In the genomic region with DNA sequence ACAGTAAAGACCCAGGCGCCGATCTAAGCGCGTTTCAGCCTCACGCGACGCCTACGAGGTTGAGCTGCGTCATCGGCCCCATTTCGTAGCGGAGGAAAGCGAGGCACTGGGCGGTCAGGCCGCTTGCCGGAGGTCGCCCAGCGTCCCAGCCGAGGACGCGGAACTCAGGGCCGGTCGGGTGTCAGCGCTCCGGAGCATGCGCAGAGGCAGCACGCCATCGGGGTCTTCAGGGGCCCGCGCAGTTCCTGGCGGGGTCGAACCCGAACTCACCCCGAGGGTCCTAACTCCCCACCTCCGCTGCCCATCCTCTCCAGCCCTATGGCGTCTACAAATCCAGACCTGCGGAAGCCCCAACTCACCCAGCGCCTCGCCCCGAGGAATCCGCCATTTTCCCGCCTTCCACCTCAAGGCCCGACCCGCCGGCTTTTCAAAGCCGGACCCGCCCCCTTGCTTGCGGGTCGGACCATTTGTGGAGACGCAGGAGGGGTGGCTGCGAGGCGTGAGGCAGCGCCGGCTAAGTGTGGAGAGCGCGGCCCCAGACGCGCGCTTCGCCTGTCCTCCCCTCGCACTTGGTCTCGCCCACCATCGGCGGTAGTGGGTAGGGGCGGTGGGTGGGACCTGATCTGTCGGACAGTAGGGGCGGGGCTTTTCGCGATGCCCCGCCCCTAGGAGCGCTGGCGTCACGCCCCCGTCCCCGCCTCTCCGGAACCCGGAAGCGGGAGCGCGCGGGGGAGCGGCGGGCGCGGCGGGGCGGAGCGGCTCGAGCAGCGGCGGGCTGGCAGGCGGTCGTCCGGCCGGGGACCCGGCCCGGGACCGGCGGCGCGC, we compare ENCODE assay signal across 8 cellular contexts. TPM values are rescaled to one million over a fixed set of nuclear protein-coding genes. Genes with fewer than 3 reads are reported as not detected.
DNase-seq lines count a peak whose midpoint lies in the region; ATAC-seq and TF ChIP-seq lines count a peak whose summit lies in the region.

A gene with protein sequence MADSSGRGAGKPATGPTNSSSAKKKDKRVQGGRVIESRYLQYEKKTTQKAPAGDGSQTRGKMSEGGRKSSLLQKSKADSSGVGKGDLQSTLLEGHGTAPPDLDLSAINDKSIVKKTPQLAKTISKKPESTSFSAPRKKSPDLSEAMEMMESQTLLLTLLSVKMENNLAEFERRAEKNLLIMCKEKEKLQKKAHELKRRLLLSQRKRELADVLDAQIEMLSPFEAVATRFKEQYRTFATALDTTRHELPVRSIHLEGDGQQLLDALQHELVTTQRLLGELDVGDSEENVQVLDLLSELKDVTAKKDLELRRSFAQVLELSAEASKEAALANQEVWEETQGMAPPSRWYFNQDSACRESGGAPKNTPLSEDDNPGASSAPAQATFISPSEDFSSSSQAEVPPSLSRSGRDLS (minus strand): TSS at position 418 of the 825 bp plus-strand sequence. CDS start 30 bp downstream, at position 388.
A gene with protein sequence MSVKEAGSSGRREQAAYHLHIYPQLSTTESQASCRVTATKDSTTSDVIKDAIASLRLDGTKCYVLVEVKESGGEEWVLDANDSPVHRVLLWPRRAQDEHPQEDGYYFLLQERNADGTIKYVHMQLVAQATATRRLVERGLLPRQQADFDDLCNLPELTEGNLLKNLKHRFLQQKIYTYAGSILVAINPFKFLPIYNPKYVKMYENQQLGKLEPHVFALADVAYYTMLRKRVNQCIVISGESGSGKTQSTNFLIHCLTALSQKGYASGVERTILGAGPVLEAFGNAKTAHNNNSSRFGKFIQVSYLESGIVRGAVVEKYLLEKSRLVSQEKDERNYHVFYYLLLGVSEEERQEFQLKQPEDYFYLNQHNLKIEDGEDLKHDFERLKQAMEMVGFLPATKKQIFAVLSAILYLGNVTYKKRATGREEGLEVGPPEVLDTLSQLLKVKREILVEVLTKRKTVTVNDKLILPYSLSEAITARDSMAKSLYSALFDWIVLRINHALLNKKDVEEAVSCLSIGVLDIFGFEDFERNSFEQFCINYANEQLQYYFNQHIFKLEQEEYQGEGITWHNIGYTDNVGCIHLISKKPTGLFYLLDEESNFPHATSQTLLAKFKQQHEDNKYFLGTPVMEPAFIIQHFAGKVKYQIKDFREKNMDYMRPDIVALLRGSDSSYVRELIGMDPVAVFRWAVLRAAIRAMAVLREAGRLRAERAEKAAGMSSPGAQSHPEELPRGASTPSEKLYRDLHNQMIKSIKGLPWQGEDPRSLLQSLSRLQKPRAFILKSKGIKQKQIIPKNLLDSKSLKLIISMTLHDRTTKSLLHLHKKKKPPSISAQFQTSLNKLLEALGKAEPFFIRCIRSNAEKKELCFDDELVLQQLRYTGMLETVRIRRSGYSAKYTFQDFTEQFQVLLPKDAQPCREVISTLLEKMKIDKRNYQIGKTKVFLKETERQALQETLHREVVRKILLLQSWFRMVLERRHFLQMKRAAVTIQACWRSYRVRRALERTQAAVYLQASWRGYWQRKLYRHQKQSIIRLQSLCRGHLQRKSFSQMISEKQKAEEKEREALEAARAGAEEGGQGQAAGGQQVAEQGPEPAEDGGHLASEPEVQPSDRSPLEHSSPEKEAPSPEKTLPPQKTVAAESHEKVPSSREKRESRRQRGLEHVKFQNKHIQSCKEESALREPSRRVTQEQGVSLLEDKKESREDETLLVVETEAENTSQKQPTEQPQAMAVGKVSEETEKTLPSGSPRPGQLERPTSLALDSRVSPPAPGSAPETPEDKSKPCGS (N-terminal part only) (plus strand): TSS at position 743 of the 825 bp plus-strand sequence. CDS start 25,941 bp downstream, outside the sequence.

- H3K9me3 ChIP-seq in PC-3 (ENCODE audit: low read length) (no peaks in the 10 kb centered on the region), mononuclear cell (ENCODE audit: low read depth, low read length) (no peaks in the 10 kb centered on the region)

- no TSS peak for BruUV-seq in PC-3 (replicated peaks; lab: Mats Ljungman, UMichigan)

- H3K4me2 ChIP-seq in PC-3 (ENCODE audit: low read length), result peak within 1 kb of the TSS; percentile 97

- H3K27ac ChIP-seq in PC-3 (ENCODE audit: low read length), result peak within 1 kb of the TSS; percentile 49

- H3K4me3 ChIP-seq in Jurkat, Clone E6-1 (ENCODE audit: low read length), result peak within 1 kb of the TSS; percentile 86
- H3K4me3 ChIP-seq in PC-3 (ENCODE audit: low read length) (peak within 1 kb of the TSS; percentile 91), epithelial cell of esophagus (ENCODE audit: low read length) (peak within 1 kb of the TSS; percentile 89), mononuclear cell (ENCODE audit: low read length) (peak within 1 kb of the TSS; percentile 77)

- POLR2A ChIA-PET in PC-3 (lab: Charles Lee; ENCODE audit: unreplicated experiment), result no interaction called here

- DNase-seq in DMS153 (lab: John Stamatoyannopoulos, UW), result peak; percentile 97
- DNase-seq in Jurkat, Clone E6-1 (ENCODE audit: low read depth, low spot score), result peak; percentile 98
- DNase-seq in PC-3, result peak; percentile 99
- peak; percentile 99 for DNase-seq in activated T-cell treated with anti-CD3 and anti-CD28 coated beads for 4 hours
- DNase-seq in epithelial cell of esophagus (ENCODE audit: low read depth), result peak; percentile 100
- DNase-seq in stimulated activated CD8-positive, alpha-beta memory T cell treated with anti-CD3 and anti-CD28 coated beads, Interleukin-2, amount 100 ng/mL, for 48 hours (ENCODE audit: low read depth in 2 of 2), result peak; percentile 96 to 99

- CTCF ChIA-PET in PC-3 (lab: Charles Lee), result no interaction called here

- no peaks in the 10 kb centered on the region for H3F3A ChIP-seq in PC-3 (ENCODE audit: low read length, unreplicated experiment)

- H3K36me3 ChIP-seq in PC-3 (ENCODE audit: low read depth, low read length), result peaks cover 16% of the 10 kb centered on the region; the same call in 1 of the 2 replicates

- H4K20me1 ChIP-seq in PC-3 (ENCODE audit: low read length), result peaks cover 5% of the 10 kb centered on the region; the same call in 1 of the 2 replicates

- H2AFZ ChIP-seq in PC-3 (ENCODE audit: low read length), result peak within 1 kb of the TSS; percentile 70

- intact Hi-C loops in PC-3 (cut with micrococcal nuclease), result no loop called here

- ATAC-seq in GM21619 (IDR thresholded peaks at IDR 0.05; ENCODE audit: unreplicated experiment), result peak; percentile 62
- ATAC-seq in PC-3, result peak; percentile 79

- H3K27me3 ChIP-seq in PC-3 (ENCODE audit: low read length) (no peaks in the 10 kb centered on the region), mononuclear cell (ENCODE audit: insufficient read depth, low read length) (no peaks in the 10 kb centered on the region)

- no peaks in the 10 kb centered on the region for H3K9me2 ChIP-seq in PC-3 (replicated peaks; ENCODE audit: low read length)

- TF ChIP-seq CTCF in PC-3 (conservative IDR thresholded peaks at IDR 0.05; ENCODE audit: low read depth, low read length) (no peak), epithelial cell of esophagus (IDR thresholded peaks at IDR 0.05; ENCODE audit: insufficient read depth, low read depth, low read length, missing control alignments) (no peak)

- H3K79me2 ChIP-seq in PC-3 (ENCODE audit: low read length), result peaks cover 81% of the 10 kb centered on the region

- H3K4me1 ChIP-seq in PC-3 (ENCODE audit: insufficient read depth, low read length) (peaks cover 32% of the 10 kb centered on the region), mononuclear cell (ENCODE audit: insufficient read depth, low read length) (peaks cover 57% of the 10 kb centered on the region)

- peak within 1 kb of the TSS; percentile 90 for H3K9ac ChIP-seq in PC-3 (ENCODE audit: low read length)

RNA-seq across cellular contexts. Expression of the first gene that starts in this region (rescaled TPM):
- 47.8 TPM for polyA plus RNA-seq in Jurkat, Clone E6-1 (2012; ENCODE audit: insufficient read depth, insufficient read length)
- total RNA-seq in PC-3 (2014; rRNA removed), result 19.1 and 21.3 TPM in 2 replicates
- total RNA-seq in mononuclear cell, result 9.3 TPM

RNA-seq across cellular contexts. Expression of the second gene that starts in this region (rescaled TPM):
- 55.3 TPM for polyA plus RNA-seq in Jurkat, Clone E6-1 (2012; ENCODE audit: insufficient read depth, insufficient read length)
- total RNA-seq in PC-3 (2014; rRNA removed) (68.3 and 76.1 TPM in 2 replicates), mononuclear cell (197 TPM)

Comparison
In these comparisons a context has a peak if more than half of its experiments do, and no peak if none do; other contexts are left out.
1. Peak in every context shown above with its lines: DNase-seq, ATAC-seq, H3K4me3 ChIP-seq and H3K27ac ChIP-seq.